1 cellular context compared by ENCODE assay signal in the genomic region with DNA sequence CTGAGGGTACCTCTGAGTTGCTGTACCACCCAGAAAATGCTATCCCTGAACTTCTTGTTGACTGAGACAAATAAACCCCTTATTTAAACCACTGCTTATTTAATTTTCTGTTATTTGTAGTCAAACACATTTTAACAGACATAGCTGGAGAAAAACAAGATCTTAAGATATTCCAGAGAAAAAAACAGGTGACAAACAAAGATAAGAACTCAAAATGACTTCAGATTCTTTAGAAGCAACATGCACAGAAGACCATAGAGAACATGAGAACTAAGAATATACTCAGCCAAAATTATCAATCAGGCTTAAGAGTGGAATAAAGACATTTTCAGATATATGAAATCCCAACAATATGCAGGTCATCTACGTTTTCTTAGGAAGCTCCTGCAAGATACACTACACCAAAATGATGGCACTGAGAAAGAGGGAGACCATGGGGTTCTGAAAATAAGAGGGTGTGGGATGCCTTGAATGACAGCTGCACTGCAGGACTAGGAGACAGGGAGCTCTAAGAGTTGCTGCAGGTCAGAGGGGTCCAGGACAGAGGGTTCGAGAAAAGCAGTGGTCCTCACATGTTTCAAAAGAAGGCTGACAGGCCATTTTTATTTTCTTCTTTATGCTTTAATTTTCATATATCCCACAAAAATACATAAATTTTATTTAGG.
TF ChIP-seq lines count a peak whose summit lies in the region.

No MANE protein-coding gene starts in this region.

TF ChIP-seq in K562, 482 proteins besides CTCF, POLR2A, EP300 and RAD21 (continues in another document):
- TF ChIP-seq FOXJ2 (tag; IDR thresholded peaks at IDR 0.05) (no peak), MEF2D (tag; conservative IDR thresholded peaks at IDR 0.05; ENCODE audit: low read depth) (no peak), JUND (IDR thresholded peaks at IDR 0.05; ENCODE audit: borderline replicate concordance, low read depth, low read length) (no peak), JUND (tag; IDR thresholded peaks at IDR 0.05; ENCODE audit: borderline replicate concordance, low read depth, low read length) (0 out of 3 replicates have a peak, but pooled peaks have one; percentile 35), PHB (CRISPR knock-in tag; IDR thresholded peaks at IDR 0.05) (no peak), NFATC3 (IDR thresholded peaks at IDR 0.05) (no peak), FOXK1 (CRISPR knock-in tag; IDR thresholded peaks at IDR 0.05; ENCODE audit: borderline replicate concordance) (no peak), FOSL1 (tag; conservative IDR thresholded peaks at IDR 0.05) (no peak), ZNF561 (CRISPR knock-in tag; conservative IDR thresholded peaks at IDR 0.05) (no peak), L3MBTL2 (IDR thresholded peaks at IDR 0.05) (0 out of 2 replicates have a peak, but pooled peaks have one; percentile 28), CEBPB (tag; IDR thresholded peaks at IDR 0.05) (no peak), RBM17 (IDR thresholded peaks at IDR 0.05; ENCODE audit: borderline replicate concordance, low read depth, low read length) (no peak), NEUROD1 (IDR thresholded peaks at IDR 0.05; ENCODE audit: borderline replicate concordance, low read depth, low read length, partially characterized antibody) (no peak), ETV1 (tag; conservative IDR thresholded peaks at IDR 0.05; ENCODE audit: low read depth) (no peak), TEAD4 (IDR thresholded peaks at IDR 0.05; ENCODE audit: low read length) (no peak), TEAD4 (CRISPR knock-in tag; IDR thresholded peaks at IDR 0.05; ENCODE audit: borderline replicate concordance) (no peak), ZNF184 (CRISPR knock-in tag; IDR thresholded peaks at IDR 0.05) (no peak), ZNF282 (CRISPR knock-in tag; IDR thresholded peaks at IDR 0.05) (no peak), ZNF668 (CRISPR knock-in tag; IDR thresholded peaks at IDR 0.05) (no peak), NFIX (CRISPR knock-in tag; IDR thresholded peaks at IDR 0.05; ENCODE audit: low read depth) (no peak), TAF1 (IDR thresholded peaks at IDR 0.05; ENCODE audit: control insufficient read depth, extremely low read depth, insufficient read depth, low read length, severe bottlenecking) (no peak), RBBP5 (IDR thresholded peaks at IDR 0.05; ENCODE audit: borderline replicate concordance, insufficient read depth, low read length, poor library complexity, severe bottlenecking) (peak; percentile 46), ZNF384 (IDR thresholded peaks at IDR 0.05; ENCODE audit: low read depth, low read length) (0 out of 2 replicates have a peak, but pooled peaks have one; percentile 30), TCF3 (CRISPR knock-in tag; IDR thresholded peaks at IDR 0.05) (peak; percentile 51), MTA2 (IDR thresholded peaks at IDR 0.05; ENCODE audit: low read depth) (peak; percentile 43; the same call in 1 of the 2 replicates), U2AF2 (optimal IDR thresholded peaks at IDR 0.05; ENCODE audit: low read depth, low read length) (no peak), MECOM (CRISPR knock-in tag; IDR thresholded peaks at IDR 0.05) (no peak), SMARCC2 (IDR thresholded peaks at IDR 0.05; ENCODE audit: low read depth) (peak; percentile 62; the same call in 1 of the 2 replicates), PHF20 (IDR thresholded peaks at IDR 0.05; ENCODE audit: partially characterized antibody) (no peak), HSF4 (CRISPR knock-in tag; IDR thresholded peaks at IDR 0.05; ENCODE audit: borderline replicate concordance) (no peak), CBX2 (IDR thresholded peaks at IDR 0.05; ENCODE audit: insufficient read depth, low read length, poor library complexity, severe bottlenecking) (no peak), DNMT1 (IDR thresholded peaks at IDR 0.05) (no peak), OTX1 (CRISPR knock-in tag; IDR thresholded peaks at IDR 0.05) (no peak)
- TF ChIP-seq, protein P1, sequence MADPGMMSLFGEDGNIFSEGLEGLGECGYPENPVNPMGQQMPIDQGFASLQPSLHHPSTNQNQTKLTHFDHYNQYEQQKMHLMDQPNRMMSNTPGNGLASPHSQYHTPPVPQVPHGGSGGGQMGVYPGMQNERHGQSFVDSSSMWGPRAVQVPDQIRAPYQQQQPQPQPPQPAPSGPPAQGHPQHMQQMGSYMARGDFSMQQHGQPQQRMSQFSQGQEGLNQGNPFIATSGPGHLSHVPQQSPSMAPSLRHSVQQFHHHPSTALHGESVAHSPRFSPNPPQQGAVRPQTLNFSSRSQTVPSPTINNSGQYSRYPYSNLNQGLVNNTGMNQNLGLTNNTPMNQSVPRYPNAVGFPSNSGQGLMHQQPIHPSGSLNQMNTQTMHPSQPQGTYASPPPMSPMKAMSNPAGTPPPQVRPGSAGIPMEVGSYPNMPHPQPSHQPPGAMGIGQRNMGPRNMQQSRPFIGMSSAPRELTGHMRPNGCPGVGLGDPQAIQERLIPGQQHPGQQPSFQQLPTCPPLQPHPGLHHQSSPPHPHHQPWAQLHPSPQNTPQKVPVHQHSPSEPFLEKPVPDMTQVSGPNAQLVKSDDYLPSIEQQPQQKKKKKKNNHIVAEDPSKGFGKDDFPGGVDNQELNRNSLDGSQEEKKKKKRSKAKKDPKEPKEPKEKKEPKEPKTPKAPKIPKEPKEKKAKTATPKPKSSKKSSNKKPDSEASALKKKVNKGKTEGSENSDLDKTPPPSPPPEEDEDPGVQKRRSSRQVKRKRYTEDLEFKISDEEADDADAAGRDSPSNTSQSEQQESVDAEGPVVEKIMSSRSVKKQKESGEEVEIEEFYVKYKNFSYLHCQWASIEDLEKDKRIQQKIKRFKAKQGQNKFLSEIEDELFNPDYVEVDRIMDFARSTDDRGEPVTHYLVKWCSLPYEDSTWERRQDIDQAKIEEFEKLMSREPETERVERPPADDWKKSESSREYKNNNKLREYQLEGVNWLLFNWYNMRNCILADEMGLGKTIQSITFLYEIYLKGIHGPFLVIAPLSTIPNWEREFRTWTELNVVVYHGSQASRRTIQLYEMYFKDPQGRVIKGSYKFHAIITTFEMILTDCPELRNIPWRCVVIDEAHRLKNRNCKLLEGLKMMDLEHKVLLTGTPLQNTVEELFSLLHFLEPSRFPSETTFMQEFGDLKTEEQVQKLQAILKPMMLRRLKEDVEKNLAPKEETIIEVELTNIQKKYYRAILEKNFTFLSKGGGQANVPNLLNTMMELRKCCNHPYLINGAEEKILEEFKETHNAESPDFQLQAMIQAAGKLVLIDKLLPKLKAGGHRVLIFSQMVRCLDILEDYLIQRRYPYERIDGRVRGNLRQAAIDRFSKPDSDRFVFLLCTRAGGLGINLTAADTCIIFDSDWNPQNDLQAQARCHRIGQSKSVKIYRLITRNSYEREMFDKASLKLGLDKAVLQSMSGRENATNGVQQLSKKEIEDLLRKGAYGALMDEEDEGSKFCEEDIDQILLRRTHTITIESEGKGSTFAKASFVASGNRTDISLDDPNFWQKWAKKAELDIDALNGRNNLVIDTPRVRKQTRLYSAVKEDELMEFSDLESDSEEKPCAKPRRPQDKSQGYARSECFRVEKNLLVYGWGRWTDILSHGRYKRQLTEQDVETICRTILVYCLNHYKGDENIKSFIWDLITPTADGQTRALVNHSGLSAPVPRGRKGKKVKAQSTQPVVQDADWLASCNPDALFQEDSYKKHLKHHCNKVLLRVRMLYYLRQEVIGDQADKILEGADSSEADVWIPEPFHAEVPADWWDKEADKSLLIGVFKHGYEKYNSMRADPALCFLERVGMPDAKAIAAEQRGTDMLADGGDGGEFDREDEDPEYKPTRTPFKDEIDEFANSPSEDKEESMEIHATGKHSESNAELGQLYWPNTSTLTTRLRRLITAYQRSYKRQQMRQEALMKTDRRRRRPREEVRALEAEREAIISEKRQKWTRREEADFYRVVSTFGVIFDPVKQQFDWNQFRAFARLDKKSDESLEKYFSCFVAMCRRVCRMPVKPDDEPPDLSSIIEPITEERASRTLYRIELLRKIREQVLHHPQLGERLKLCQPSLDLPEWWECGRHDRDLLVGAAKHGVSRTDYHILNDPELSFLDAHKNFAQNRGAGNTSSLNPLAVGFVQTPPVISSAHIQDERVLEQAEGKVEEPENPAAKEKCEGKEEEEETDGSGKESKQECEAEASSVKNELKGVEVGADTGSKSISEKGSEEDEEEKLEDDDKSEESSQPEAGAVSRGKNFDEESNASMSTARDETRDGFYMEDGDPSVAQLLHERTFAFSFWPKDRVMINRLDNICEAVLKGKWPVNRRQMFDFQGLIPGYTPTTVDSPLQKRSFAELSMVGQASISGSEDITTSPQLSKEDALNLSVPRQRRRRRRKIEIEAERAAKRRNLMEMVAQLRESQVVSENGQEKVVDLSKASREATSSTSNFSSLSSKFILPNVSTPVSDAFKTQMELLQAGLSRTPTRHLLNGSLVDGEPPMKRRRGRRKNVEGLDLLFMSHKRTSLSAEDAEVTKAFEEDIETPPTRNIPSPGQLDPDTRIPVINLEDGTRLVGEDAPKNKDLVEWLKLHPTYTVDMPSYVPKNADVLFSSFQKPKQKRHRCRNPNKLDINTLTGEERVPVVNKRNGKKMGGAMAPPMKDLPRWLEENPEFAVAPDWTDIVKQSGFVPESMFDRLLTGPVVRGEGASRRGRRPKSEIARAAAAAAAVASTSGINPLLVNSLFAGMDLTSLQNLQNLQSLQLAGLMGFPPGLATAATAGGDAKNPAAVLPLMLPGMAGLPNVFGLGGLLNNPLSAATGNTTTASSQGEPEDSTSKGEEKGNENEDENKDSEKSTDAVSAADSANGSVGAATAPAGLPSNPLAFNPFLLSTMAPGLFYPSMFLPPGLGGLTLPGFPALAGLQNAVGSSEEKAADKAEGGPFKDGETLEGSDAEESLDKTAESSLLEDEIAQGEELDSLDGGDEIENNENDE (IDR thresholded peaks at IDR 0.05; ENCODE audit: low read depth, low read length) = no peak
- TF ChIP-seq, protein P2, sequence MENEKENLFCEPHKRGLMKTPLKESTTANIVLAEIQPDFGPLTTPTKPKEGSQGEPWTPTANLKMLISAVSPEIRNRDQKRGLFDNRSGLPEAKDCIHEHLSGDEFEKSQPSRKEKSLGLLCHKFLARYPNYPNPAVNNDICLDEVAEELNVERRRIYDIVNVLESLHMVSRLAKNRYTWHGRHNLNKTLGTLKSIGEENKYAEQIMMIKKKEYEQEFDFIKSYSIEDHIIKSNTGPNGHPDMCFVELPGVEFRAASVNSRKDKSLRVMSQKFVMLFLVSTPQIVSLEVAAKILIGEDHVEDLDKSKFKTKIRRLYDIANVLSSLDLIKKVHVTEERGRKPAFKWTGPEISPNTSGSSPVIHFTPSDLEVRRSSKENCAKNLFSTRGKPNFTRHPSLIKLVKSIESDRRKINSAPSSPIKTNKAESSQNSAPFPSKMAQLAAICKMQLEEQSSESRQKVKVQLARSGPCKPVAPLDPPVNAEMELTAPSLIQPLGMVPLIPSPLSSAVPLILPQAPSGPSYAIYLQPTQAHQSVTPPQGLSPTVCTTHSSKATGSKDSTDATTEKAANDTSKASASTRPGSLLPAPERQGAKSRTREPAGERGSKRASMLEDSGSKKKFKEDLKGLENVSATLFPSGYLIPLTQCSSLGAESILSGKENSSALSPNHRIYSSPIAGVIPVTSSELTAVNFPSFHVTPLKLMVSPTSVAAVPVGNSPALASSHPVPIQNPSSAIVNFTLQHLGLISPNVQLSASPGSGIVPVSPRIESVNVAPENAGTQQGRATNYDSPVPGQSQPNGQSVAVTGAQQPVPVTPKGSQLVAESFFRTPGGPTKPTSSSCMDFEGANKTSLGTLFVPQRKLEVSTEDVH (IDR thresholded peaks at IDR 0.05; ENCODE audit: low read depth, partially characterized antibody) = no peak
- TF ChIP-seq, protein P3, sequence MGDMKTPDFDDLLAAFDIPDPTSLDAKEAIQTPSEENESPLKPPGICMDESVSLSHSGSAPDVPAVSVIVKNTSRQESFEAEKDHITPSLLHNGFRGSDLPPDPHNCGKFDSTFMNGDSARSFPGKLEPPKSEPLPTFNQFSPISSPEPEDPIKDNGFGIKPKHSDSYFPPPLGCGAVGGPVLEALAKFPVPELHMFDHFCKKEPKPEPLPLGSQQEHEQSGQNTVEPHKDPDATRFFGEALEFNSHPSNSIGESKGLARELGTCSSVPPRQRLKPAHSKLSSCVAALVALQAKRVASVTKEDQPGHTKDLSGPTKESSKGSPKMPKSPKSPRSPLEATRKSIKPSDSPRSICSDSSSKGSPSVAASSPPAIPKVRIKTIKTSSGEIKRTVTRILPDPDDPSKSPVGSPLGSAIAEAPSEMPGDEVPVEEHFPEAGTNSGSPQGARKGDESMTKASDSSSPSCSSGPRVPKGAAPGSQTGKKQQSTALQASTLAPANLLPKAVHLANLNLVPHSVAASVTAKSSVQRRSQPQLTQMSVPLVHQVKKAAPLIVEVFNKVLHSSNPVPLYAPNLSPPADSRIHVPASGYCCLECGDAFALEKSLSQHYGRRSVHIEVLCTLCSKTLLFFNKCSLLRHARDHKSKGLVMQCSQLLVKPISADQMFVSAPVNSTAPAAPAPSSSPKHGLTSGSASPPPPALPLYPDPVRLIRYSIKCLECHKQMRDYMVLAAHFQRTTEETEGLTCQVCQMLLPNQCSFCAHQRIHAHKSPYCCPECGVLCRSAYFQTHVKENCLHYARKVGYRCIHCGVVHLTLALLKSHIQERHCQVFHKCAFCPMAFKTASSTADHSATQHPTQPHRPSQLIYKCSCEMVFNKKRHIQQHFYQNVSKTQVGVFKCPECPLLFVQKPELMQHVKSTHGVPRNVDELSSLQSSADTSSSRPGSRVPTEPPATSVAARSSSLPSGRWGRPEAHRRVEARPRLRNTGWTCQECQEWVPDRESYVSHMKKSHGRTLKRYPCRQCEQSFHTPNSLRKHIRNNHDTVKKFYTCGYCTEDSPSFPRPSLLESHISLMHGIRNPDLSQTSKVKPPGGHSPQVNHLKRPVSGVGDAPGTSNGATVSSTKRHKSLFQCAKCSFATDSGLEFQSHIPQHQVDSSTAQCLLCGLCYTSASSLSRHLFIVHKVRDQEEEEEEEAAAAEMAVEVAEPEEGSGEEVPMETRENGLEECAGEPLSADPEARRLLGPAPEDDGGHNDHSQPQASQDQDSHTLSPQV (IDR thresholded peaks at IDR 0.05) = no peak
- TF ChIP-seq, protein P4, sequence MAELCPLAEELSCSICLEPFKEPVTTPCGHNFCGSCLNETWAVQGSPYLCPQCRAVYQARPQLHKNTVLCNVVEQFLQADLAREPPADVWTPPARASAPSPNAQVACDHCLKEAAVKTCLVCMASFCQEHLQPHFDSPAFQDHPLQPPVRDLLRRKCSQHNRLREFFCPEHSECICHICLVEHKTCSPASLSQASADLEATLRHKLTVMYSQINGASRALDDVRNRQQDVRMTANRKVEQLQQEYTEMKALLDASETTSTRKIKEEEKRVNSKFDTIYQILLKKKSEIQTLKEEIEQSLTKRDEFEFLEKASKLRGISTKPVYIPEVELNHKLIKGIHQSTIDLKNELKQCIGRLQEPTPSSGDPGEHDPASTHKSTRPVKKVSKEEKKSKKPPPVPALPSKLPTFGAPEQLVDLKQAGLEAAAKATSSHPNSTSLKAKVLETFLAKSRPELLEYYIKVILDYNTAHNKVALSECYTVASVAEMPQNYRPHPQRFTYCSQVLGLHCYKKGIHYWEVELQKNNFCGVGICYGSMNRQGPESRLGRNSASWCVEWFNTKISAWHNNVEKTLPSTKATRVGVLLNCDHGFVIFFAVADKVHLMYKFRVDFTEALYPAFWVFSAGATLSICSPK (IDR thresholded peaks at IDR 0.05; ENCODE audit: borderline replicate concordance) = no peak
- TF ChIP-seq, protein P5, sequence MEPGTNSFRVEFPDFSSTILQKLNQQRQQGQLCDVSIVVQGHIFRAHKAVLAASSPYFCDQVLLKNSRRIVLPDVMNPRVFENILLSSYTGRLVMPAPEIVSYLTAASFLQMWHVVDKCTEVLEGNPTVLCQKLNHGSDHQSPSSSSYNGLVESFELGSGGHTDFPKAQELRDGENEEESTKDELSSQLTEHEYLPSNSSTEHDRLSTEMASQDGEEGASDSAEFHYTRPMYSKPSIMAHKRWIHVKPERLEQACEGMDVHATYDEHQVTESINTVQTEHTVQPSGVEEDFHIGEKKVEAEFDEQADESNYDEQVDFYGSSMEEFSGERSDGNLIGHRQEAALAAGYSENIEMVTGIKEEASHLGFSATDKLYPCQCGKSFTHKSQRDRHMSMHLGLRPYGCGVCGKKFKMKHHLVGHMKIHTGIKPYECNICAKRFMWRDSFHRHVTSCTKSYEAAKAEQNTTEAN (CRISPR knock-in tag; IDR thresholded peaks at IDR 0.05) = no peak
